8 cellular contexts compared by ENCODE assay signal in genomic region chr4:3106339-3107186, GRCh38. TPM values are rescaled to one million over a fixed set of nuclear protein-coding genes. Genes with fewer than 3 reads are reported as not detected.
DNase-seq lines count a peak whose midpoint lies in the region; ATAC-seq and TF ChIP-seq lines count a peak whose summit lies in the region.

No MANE protein-coding gene starts in this region.

- H3K27ac Mint-ChIP-seq in neural crest cell (ENCODE audit: unreplicated experiment) = no peak overlapping the region
- peak overlapping the region; percentile 53 for H3K27ac Mint-ChIP-seq in stimulated activated naive CD8-positive, alpha-beta T cell treated with anti-CD3 and anti-CD28 coated beads, Interleukin-15, Interleukin-2, amounts not matched to agents 100 ng/mL and 50 ng/mL, for 24 hours

- peak; percentile 97 for ATAC-seq in GM21423 (IDR thresholded peaks at IDR 0.05; ENCODE audit: unreplicated experiment)

- H3K4me1 Mint-ChIP-seq in neural crest cell = peaks cover 5% of the 10 kb centered on the region
- H3K4me1 Mint-ChIP-seq in stimulated activated naive CD8-positive, alpha-beta T cell treated with anti-CD3 and anti-CD28 coated beads, Interleukin-15, Interleukin-2, amounts not matched to agents 100 ng/mL and 50 ng/mL, for 24 hours (ENCODE audit: low read depth) = peaks cover 16% of the 10 kb centered on the region

- no peaks in the 10 kb centered on the region for H3K27me3 Mint-ChIP-seq in neural crest cell (ENCODE audit: low read depth)
- H3K27me3 Mint-ChIP-seq in stimulated activated naive CD8-positive, alpha-beta T cell treated with anti-CD3 and anti-CD28 coated beads, Interleukin-15, Interleukin-2, amounts not matched to agents 100 ng/mL and 50 ng/mL, for 24 hours = no peaks in the 10 kb centered on the region

- H3K4me3 Mint-ChIP-seq in neural crest cell = no peak overlapping the region
- no peak overlapping the region for H3K4me3 Mint-ChIP-seq in stimulated activated naive CD8-positive, alpha-beta T cell treated with anti-CD3 and anti-CD28 coated beads, Interleukin-15, Interleukin-2, amounts not matched to agents 100 ng/mL and 50 ng/mL, for 24 hours

- peak; percentile 13 for DNase-seq in DMS153 (lab: John Stamatoyannopoulos, UW)
- peak in 71 of 76 experiments; percentile 18 to 88 (median 68) for DNase-seq in HUDEP-2 (lab: John Stamatoyannopoulos, UW; ENCODE audit: unreplicated experiment in 76 of 76)
- DNase-seq in RKO (ENCODE audit: low spot score) = peak; percentile 95
- peak; percentile 65 to 75 for DNase-seq in activated T-helper 1 cell treated with anti-CD3 and anti-CD28 coated beads, Interleukin-2, amount 50 U/mL, for 16 hours (ENCODE audit: low read depth in 1 of 2, low spot score in 1 of 2)
- peak; percentile 89 for DNase-seq in fibroblast of peridontal ligament (ENCODE audit: extremely low read depth)
- DNase-seq in neural crest cell (ENCODE audit: low read depth, low spot score) = peak; percentile 92

- H3K9me3 Mint-ChIP-seq in neural crest cell = no peaks in the 10 kb centered on the region
- H3K9me3 Mint-ChIP-seq in stimulated activated naive CD8-positive, alpha-beta T cell treated with anti-CD3 and anti-CD28 coated beads, Interleukin-15, Interleukin-2, amounts not matched to agents 100 ng/mL and 50 ng/mL, for 24 hours = no peaks in the 10 kb centered on the region

- TF ChIP-seq CTCF in neural crest cell (conservative IDR thresholded peaks at IDR 0.05) = peak; percentile 99

- H3K36me3 Mint-ChIP-seq in neural crest cell (ENCODE audit: low read depth) = peaks cover 11% of the 10 kb centered on the region
- H3K36me3 Mint-ChIP-seq in stimulated activated naive CD8-positive, alpha-beta T cell treated with anti-CD3 and anti-CD28 coated beads, Interleukin-15, Interleukin-2, amounts not matched to agents 100 ng/mL and 50 ng/mL, for 24 hours (ENCODE audit: low read depth) = peaks cover 48% of the 10 kb centered on the region

RNA-seq across cellular contexts. Expression of gene HTT, which starts 32.1 kb away (rescaled TPM):
- total RNA-seq in neural crest cell = 72.0 and 77.7 TPM in 2 replicates

RNA-seq across cellular contexts. Expression of gene HTT-AS, which starts 32.2 kb away (rescaled TPM):
- not detected in 2 replicates for total RNA-seq in neural crest cell

Comparison
In these comparisons a context has a peak if more than half of its experiments do, and no peak if none do; other contexts are left out.
1. Peak in every context shown above with its lines: DNase-seq and ATAC-seq.
2. DNase-seq: peak in every context shown above with its lines; median percentile 95 in RKO; 92 in neural crest cell; 89 in fibroblast of peridontal ligament; 70 in activated T-helper 1 cell treated with anti-CD3 and anti-CD28 coated beads, Interleukin-2, amount 50 U/mL, for 16 hours; 68 in HUDEP-2; 13 in DMS153.